Comparison of ENCODE assay signal across 10 cellular contexts in the genomic region with DNA sequence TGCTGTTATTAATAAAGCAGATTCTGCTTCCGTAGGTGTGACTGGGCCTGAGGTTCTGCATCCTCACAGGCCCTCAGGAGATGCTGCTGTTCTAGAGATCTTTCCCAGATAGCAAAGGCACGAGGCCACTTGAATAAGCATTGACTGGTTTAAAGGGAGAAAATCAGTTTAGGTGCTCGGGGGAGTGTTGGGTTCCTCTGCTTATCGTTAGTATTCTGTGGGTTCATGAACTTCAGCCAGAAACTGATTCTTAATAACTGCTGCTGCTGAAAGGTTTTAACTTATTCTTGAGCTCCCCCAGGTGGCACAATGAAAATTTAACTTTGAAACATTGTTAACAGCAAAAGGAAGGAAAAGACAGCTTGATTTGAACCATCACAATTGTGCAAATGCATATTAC. TPM values are rescaled to one million over a fixed set of nuclear protein-coding genes. Genes with fewer than 3 reads are reported as not detected.
A peak's percentile ranks its signal among the peaks of the same experiment; 100 is the strongest.
DNase-seq lines count a peak whose midpoint lies in the region; ATAC-seq and TF ChIP-seq lines count a peak whose summit lies in the region.
"Had no signal": no experiment of that assay in that cellular context is flagged by ENCODE, and none has a peak within 500 bp of the region (broad histone marks: within the 10 kb centered on the region; RNA-seq: fewer than 3 reads in every experiment).

No MANE protein-coding gene starts in this region.

- no peaks in the 10 kb centered on the region for H3K27me3 ChIP-seq in WERI-Rb-1 (ENCODE audit: insufficient read depth, low read depth, severe bottlenecking)

- ATAC-seq in left lobe of liver (peak; percentile 39), GM19395 (IDR thresholded peaks at IDR 0.05; ENCODE audit: unreplicated experiment) (no peak)

- no peaks in the 10 kb centered on the region for H3K9me3 ChIP-seq in WERI-Rb-1 (ENCODE audit: severe bottlenecking)
- H3K9me3 ChIP-seq: thoracic aorta had no signal

- H3K4me3 ChIP-seq in HFF-Myc (replicated peaks; ENCODE audit: low read depth, low read length) (no peak overlapping the region), WERI-Rb-1 (ENCODE audit: low read depth, low read length) (no peak overlapping the region)
- H3K4me3 ChIP-seq: thoracic aorta had no signal

- DNase-seq in Caki2 (ENCODE audit: low read depth), result peak; percentile 14
- DNase-seq in HFF-Myc (ENCODE audit: extremely low read depth, low read depth), result no peak
- DNase-seq in WERI-Rb-1, result no peak
- DNase-seq in left lobe of liver (ENCODE audit: low spot score), result no peak
- DNase-seq in GM10266 (ENCODE audit: extremely low spot score), result no peak
- DNase-seq in activated gamma-delta T cell treated with Interleukin-2 at 50 U/mL for 16 hours, result no peak
- DNase-seq in activated CD8-positive, alpha-beta memory T cell treated with anti-CD3 and anti-CD28 coated beads, Interleukin-2, amount 50 U/mL, for 48 hours, result no peak
- DNase-seq: activated CD4-positive, alpha-beta T cell treated with anti-CD3 and anti-CD28 coated beads, Interleukin-2, amount 50 U/mL, for 4 hours had no signal

- in situ Hi-C loops in Caki2 (cut with HindIII; ENCODE audit: low pct_unique_long_range_greater_than_20kb, low sequenced_read_pairs), result no loop called here

- H3K36me3 ChIP-seq in WERI-Rb-1, result no peaks in the 10 kb centered on the region
- H3K36me3 ChIP-seq: thoracic aorta had no signal

- peak; percentile 28 for TF ChIP-seq CTCF in HFF-Myc (IDR thresholded peaks at IDR 0.05; ENCODE audit: low read depth, low read length, missing control alignments)
- TF ChIP-seq CTCF in WERI-Rb-1 (IDR thresholded peaks at IDR 0.05; ENCODE audit: low read depth, low read length), result peak; percentile 9; the same call in 1 of the 2 replicates
- TF ChIP-seq CTCF in GM10266 (IDR thresholded peaks at IDR 0.05; ENCODE audit: control insufficient read depth, insufficient read depth, low read depth, missing control alignments), result no peak

- no peak overlapping the region for H3K27ac ChIP-seq in WERI-Rb-1
- H3K27ac ChIP-seq: thoracic aorta had no signal

RNA-seq across cellular contexts. Expression of a gene that starts 56.9 kb away (rescaled TPM):
- total RNA-seq in Caki2 (2014; rRNA removed; shearing (Covaris generic); ENCODE audit: low replicate concordance), result 18.9 and 22.2 TPM in 2 replicates
- total RNA-seq in left lobe of liver, result 13.5 TPM
